Comparison of ENCODE assay signal across 8 cellular contexts in genomic region chr6:53437557-53438202, GRCh38.
A peak's percentile ranks its signal among the peaks of the same experiment; 100 is the strongest.
DNase-seq lines count a peak whose midpoint lies in the region; ATAC-seq and TF ChIP-seq lines count a peak whose summit lies in the region.

No MANE protein-coding gene starts in this region.

- peak; percentile 27 for DNase-seq in NCI-H345 (lab: John Stamatoyannopoulos, UW)
- DNase-seq in NCI-H345 treated with DMSO at 0.1 percent for 48 hours (lab: John Stamatoyannopoulos, UW; ENCODE audit: unreplicated experiment): no peak
- peak; percentile 38 for DNase-seq in H7
- DNase-seq in NCI-H2196 (lab: John Stamatoyannopoulos, UW; ENCODE audit: unreplicated experiment): peak; percentile 50
- DNase-seq in activated CD4-positive, alpha-beta T cell treated with anti-CD3 and anti-CD28 coated beads, Interleukin-2, amount 50 U/mL, for 1 hour: peak; percentile 6
- DNase-seq in glomerular endothelial cell (ENCODE audit: extremely low read depth, low read depth, low spot score): peak; percentile 42
- peak; percentile 34 for DNase-seq in prostate gland (ENCODE audit: low spot score)

- TF ChIP-seq CTCF in prostate gland (IDR thresholded peaks at IDR 0.05): peak in 3 of 4 experiments; percentile 39 to 61 (median 59)

- no peak for TF ChIP-seq POLR2A in prostate gland (IDR thresholded peaks at IDR 0.05)

- H3K4me3 ChIP-seq in H7 (ENCODE audit: insufficient read depth, low read depth, low read length) (no peak overlapping the region), prostate gland (no peak overlapping the region)

- intact Hi-C loops in prostate gland (cut with DNase I): no loop called here

- no peak overlapping the region for H3K27ac ChIP-seq in prostate gland

- H3K27me3 ChIP-seq in H7 (ENCODE audit: control insufficient read depth, insufficient read depth, low read length) (no peaks in the 10 kb centered on the region), prostate gland (replicated peaks; ENCODE audit: insufficient read depth) (no peaks in the 10 kb centered on the region)

- WGBS in prostate gland: 58% methylated on average over 5 of the region's 5 CpGs

- H3K4me1 ChIP-seq in prostate gland (replicated peaks): peaks cover 2% of the 10 kb centered on the region

- no peaks in the 10 kb centered on the region for H3K9me3 ChIP-seq in prostate gland

- H3K36me3 ChIP-seq in H7 (replicated peaks; ENCODE audit: control insufficient read depth, insufficient read depth, low read length) (no peaks in the 10 kb centered on the region), prostate gland (no peaks in the 10 kb centered on the region)

- ATAC-seq in GM21423 (IDR thresholded peaks at IDR 0.05; ENCODE audit: unreplicated experiment): no peak
